8 cellular contexts compared by ENCODE assay signal in genomic region chrX:103584606-103585005, GRCh38. TPM values are rescaled to one million over a fixed set of nuclear protein-coding genes. Genes with fewer than 3 reads are reported as not detected.
DNase-seq lines count a peak whose midpoint lies in the region; ATAC-seq, FAIRE-seq and TF ChIP-seq lines count a peak whose summit lies in the region.

No MANE protein-coding gene starts in this region.

- no peak for ATAC-seq in natural killer cell treated with Interleukin-12 subunit alpha and Interleukin-12 subunit beta and Interleukin-15 and Interleukin-18, amount 100 ng/mL, for 72 hours
- no peak for ATAC-seq in heart right ventricle

- peaks cover 6% of the 10 kb centered on the region for H3K4me1 Mint-ChIP-seq in astrocyte (ENCODE audit: low read depth, unreplicated experiment)
- H3K4me1 Mint-ChIP-seq in natural killer cell treated with Interleukin-12 subunit alpha and Interleukin-12 subunit beta and Interleukin-15 and Interleukin-18, amount 100 ng/mL, for 72 hours (ENCODE audit: low read depth in 2 of 2): peaks cover 4 to 5% of the 10 kb centered on the region in 2 donors
- peaks cover 7% of the 10 kb centered on the region for H3K4me1 Mint-ChIP-seq in activated CD4-positive, alpha-beta memory T cell treated with anti-CD3 and anti-CD28 coated beads for 36 hours (ENCODE audit: low read depth)

- DNase-seq in Caki2 (ENCODE audit: low read depth) (peak; percentile 3), LHCN-M2 (ENCODE audit: low read depth) (peak; percentile 12), astrocyte (ENCODE audit: low read depth) (no peak), RCC 7860 (ENCODE audit: low spot score) (no peak), heart right ventricle (no peak), AG08395 (ENCODE audit: low spot score) (no peak)
- DNase-seq in natural killer cell treated with Interleukin-12 subunit alpha and Interleukin-12 subunit beta and Interleukin-15 and Interleukin-18, amount 100 ng/mL, for 72 hours (ENCODE audit: low spot score): no peak
- DNase-seq in activated CD4-positive, alpha-beta memory T cell treated with anti-CD3 and anti-CD28 coated beads for 36 hours: no peak

- no peak for TF ChIP-seq CTCF in astrocyte (IDR thresholded peaks at IDR 0.05; ENCODE audit: insufficient read depth, low read depth, low read length)
- TF ChIP-seq CTCF in heart right ventricle (IDR thresholded peaks at IDR 0.05): no peak

- H3K4me3 ChIP-seq in astrocyte (ENCODE audit: insufficient read depth, low read depth, low read length): peak overlapping the region; percentile 88
- peak overlapping the region in 4 of 10 donors; percentile 69 to 74 (median 72) for H3K4me3 ChIP-seq in heart right ventricle

- 75 to 82% methylated on average over 3 of the region's 3 CpGs for WGBS in heart right ventricle, 2 donors

- POLR2A ChIA-PET in activated CD4-positive, alpha-beta memory T cell treated with anti-CD3 and anti-CD28 coated beads for 36 hours (lab: Charles Lee): no interaction called here

- peak; percentile 91 for FAIRE-seq in astrocyte (lab: Jason Lieb, UNC)
- FAIRE-seq in RCC 7860 (lab: Jason Lieb, UNC): no peak

- H2AFZ ChIP-seq in astrocyte (ENCODE audit: low read depth, low read length): no peak overlapping the region

- H3K36me3 ChIP-seq in astrocyte (ENCODE audit: insufficient read depth, low read length): no peaks in the 10 kb centered on the region
- H3K36me3 ChIP-seq in heart right ventricle: peaks cover 0 to 18% (median 0%) of the 10 kb centered on the region in 9 donors

- CTCF ChIA-PET in activated CD4-positive, alpha-beta memory T cell treated with anti-CD3 and anti-CD28 coated beads for 36 hours (lab: Charles Lee): no interaction called here

- no peak overlapping the region for H3K27ac Mint-ChIP-seq in astrocyte (ENCODE audit: unreplicated experiment)
- no peak overlapping the region for H3K27ac Mint-ChIP-seq in natural killer cell treated with Interleukin-12 subunit alpha and Interleukin-12 subunit beta and Interleukin-15 and Interleukin-18, amount 100 ng/mL, for 72 hours
- no peak overlapping the region for H3K27ac Mint-ChIP-seq in activated CD4-positive, alpha-beta memory T cell treated with anti-CD3 and anti-CD28 coated beads for 36 hours

- H3K4me3 Mint-ChIP-seq in astrocyte (ENCODE audit: unreplicated experiment): peak overlapping the region; percentile 4
- peak overlapping the region; percentile 59 for H3K4me3 Mint-ChIP-seq in natural killer cell treated with Interleukin-12 subunit alpha and Interleukin-12 subunit beta and Interleukin-15 and Interleukin-18, amount 100 ng/mL, for 72 hours
- H3K4me3 Mint-ChIP-seq in activated CD4-positive, alpha-beta memory T cell treated with anti-CD3 and anti-CD28 coated beads for 36 hours: no peak overlapping the region

- H3K4me1 ChIP-seq in astrocyte (ENCODE audit: insufficient read depth, low read length): peaks cover 2% of the 10 kb centered on the region
- H3K4me1 ChIP-seq in heart right ventricle: peaks cover 0 to 14% (median 0%) of the 10 kb centered on the region in 9 donors

- no peak overlapping the region for H3K27ac ChIP-seq in astrocyte (ENCODE audit: low read depth, low read length)
- H3K27ac ChIP-seq in heart right ventricle: no peak overlapping the region

- H3K79me2 ChIP-seq in astrocyte (ENCODE audit: insufficient read depth, low read length): peaks cover 21% of the 10 kb centered on the region

- H3K9ac ChIP-seq in astrocyte (ENCODE audit: low read length): no peak overlapping the region

- H4K20me1 ChIP-seq in astrocyte (ENCODE audit: insufficient read depth, low read length): no peaks in the 10 kb centered on the region

- peaks cover 5% of the 10 kb centered on the region for H3K36me3 Mint-ChIP-seq in astrocyte (ENCODE audit: low read depth, unreplicated experiment)
- peaks cover 4% of the 10 kb centered on the region for H3K36me3 Mint-ChIP-seq in natural killer cell treated with Interleukin-12 subunit alpha and Interleukin-12 subunit beta and Interleukin-15 and Interleukin-18, amount 100 ng/mL, for 72 hours
- no peaks in the 10 kb centered on the region for H3K36me3 Mint-ChIP-seq in activated CD4-positive, alpha-beta memory T cell treated with anti-CD3 and anti-CD28 coated beads for 36 hours

- peaks cover 6% of the 10 kb centered on the region for H3K9me3 Mint-ChIP-seq in astrocyte (ENCODE audit: unreplicated experiment)
- H3K9me3 Mint-ChIP-seq in natural killer cell treated with Interleukin-12 subunit alpha and Interleukin-12 subunit beta and Interleukin-15 and Interleukin-18, amount 100 ng/mL, for 72 hours: no peaks in the 10 kb centered on the region
- no peaks in the 10 kb centered on the region for H3K9me3 Mint-ChIP-seq in activated CD4-positive, alpha-beta memory T cell treated with anti-CD3 and anti-CD28 coated beads for 36 hours

- peaks cover 5% of the 10 kb centered on the region for H3K27me3 Mint-ChIP-seq in astrocyte (ENCODE audit: low read depth, unreplicated experiment)
- H3K27me3 Mint-ChIP-seq in natural killer cell treated with Interleukin-12 subunit alpha and Interleukin-12 subunit beta and Interleukin-15 and Interleukin-18, amount 100 ng/mL, for 72 hours: peaks cover 19 to 36% of the 10 kb centered on the region in 2 donors
- H3K27me3 Mint-ChIP-seq in activated CD4-positive, alpha-beta memory T cell treated with anti-CD3 and anti-CD28 coated beads for 36 hours: peaks cover 1% of the 10 kb centered on the region

- in situ Hi-C loops in Caki2 (cut with HindIII; ENCODE audit: low pct_unique_long_range_greater_than_20kb, low sequenced_read_pairs): no loop called here

- H3K27me3 ChIP-seq in astrocyte (ENCODE audit: insufficient read depth, low read length) (no peaks in the 10 kb centered on the region), heart right ventricle (peaks cover 0 to 15% (median 0%) of the 10 kb centered on the region in 7 donors)

- intact Hi-C loops in heart right ventricle (cut with DNase I): no loop called here
- intact Hi-C loops in activated CD4-positive, alpha-beta memory T cell treated with anti-CD3 and anti-CD28 coated beads for 36 hours (cut with micrococcal nuclease): loop anchor here (1.0 to 5.0 kb wide), 2 partner anchors 43 to 102 kb away; partner anchors contain the start of genes MORF4L2 and TCEAL1

- H3K9me3 ChIP-seq in astrocyte (ENCODE audit: insufficient read depth, low read depth, low read length) (no peaks in the 10 kb centered on the region), heart right ventricle (peaks cover 0 to 8% (median 0%) of the 10 kb centered on the region in 11 donors)

- H3K4me2 ChIP-seq in astrocyte (ENCODE audit: low read length): peak overlapping the region; percentile 90

RNA-seq across cellular contexts. Expression of gene TCEAL4, which starts 0.7 kb away (rescaled TPM):
- total RNA-seq in Caki2 (2014; rRNA removed; shearing (Covaris generic); ENCODE audit: low replicate concordance): 16.6 and 25.7 TPM in 2 replicates
- 83.6 and 113 TPM in 2 replicates for total RNA-seq in LHCN-M2 (2014; rRNA removed)
- polyA plus RNA-seq in LHCN-M2 (2012): 187 TPM
- 49.9 and 51.3 TPM in 2 replicates for total RNA-seq in astrocyte
- 1 to 10 TPM; 4.0 to 8.2 TPM for total RNA-seq in natural killer cell treated with Interleukin-12 subunit alpha and Interleukin-12 subunit beta and Interleukin-15 and Interleukin-18, amount 100 ng/mL, for 72 hours
- total RNA-seq in heart right ventricle: 10 to 100 TPM; 57.7 to 73.2 (median 68.4) TPM
- 100 to 1,000 TPM; 106 to 164 TPM for polyA plus RNA-seq in heart right ventricle
- 10 to 100 TPM; 12.4 to 13.3 TPM for total RNA-seq in activated CD4-positive, alpha-beta memory T cell treated with anti-CD3 and anti-CD28 coated beads for 36 hours

RNA-seq across cellular contexts. Expression of gene TCEAL3, which starts 23.2 kb away (rescaled TPM):
- total RNA-seq in Caki2 (2014; rRNA removed; shearing (Covaris generic); ENCODE audit: low replicate concordance): not detected in 2 replicates
- total RNA-seq in LHCN-M2 (2014; rRNA removed) (38.6 and 39.7 TPM in 2 replicates), astrocyte (13.5 and 15.2 TPM in 2 replicates), heart right ventricle (10 to 100 TPM; 16.7 to 25.5 (median 22.0) TPM)
- polyA plus RNA-seq in LHCN-M2 (2012): 119 TPM
- 1 to 10 TPM; 4.6 to 5.4 TPM for total RNA-seq in natural killer cell treated with Interleukin-12 subunit alpha and Interleukin-12 subunit beta and Interleukin-15 and Interleukin-18, amount 100 ng/mL, for 72 hours
- polyA plus RNA-seq in heart right ventricle: 10 to 100 TPM; 30.6 to 38.6 TPM
- total RNA-seq in activated CD4-positive, alpha-beta memory T cell treated with anti-CD3 and anti-CD28 coated beads for 36 hours: 1 to 10 TPM; 4.8 to 5.6 TPM

RNA-seq across cellular contexts. Expression of gene TCEAL1, which starts 44.2 kb away (rescaled TPM):
- total RNA-seq in Caki2 (2014; rRNA removed; shearing (Covaris generic); ENCODE audit: low replicate concordance): 18.4 and 18.9 TPM in 2 replicates
- 54.0 and 68.4 TPM in 2 replicates for total RNA-seq in LHCN-M2 (2014; rRNA removed)
- 27.2 TPM for polyA plus RNA-seq in LHCN-M2 (2012)
- total RNA-seq in astrocyte: 9.6 and 12.3 TPM in 2 replicates
- total RNA-seq in natural killer cell treated with Interleukin-12 subunit alpha and Interleukin-12 subunit beta and Interleukin-15 and Interleukin-18, amount 100 ng/mL, for 72 hours: 1 to 10 TPM; 4.3 to 4.5 TPM
- total RNA-seq in heart right ventricle: 10 to 100 TPM; 16.6 to 33.0 (median 21.9) TPM
- polyA plus RNA-seq in heart right ventricle: 10 to 100 TPM; 16.8 to 21.9 TPM
- 1 to 10 TPM; 7.8 to 8.4 TPM for total RNA-seq in activated CD4-positive, alpha-beta memory T cell treated with anti-CD3 and anti-CD28 coated beads for 36 hours

Comparison
In these comparisons a context has a peak if more than half of its experiments do, and no peak if none do; other contexts are left out.
1. DNase-seq: peak in Caki2 (single experiment) and LHCN-M2 (single experiment); none in astrocyte (single experiment), natural killer cell treated with Interleukin-12 subunit alpha and Interleukin-12 subunit beta and Interleukin-15 and Interleukin-18, amount 100 ng/mL, for 72 hours (single experiment), RCC 7860 (single experiment), heart right ventricle (0 of 2), AG08395 (single experiment) and activated CD4-positive, alpha-beta memory T cell treated with anti-CD3 and anti-CD28 coated beads for 36 hours (single experiment).